9 cellular contexts compared by ENCODE assay signal in the genomic region with DNA sequence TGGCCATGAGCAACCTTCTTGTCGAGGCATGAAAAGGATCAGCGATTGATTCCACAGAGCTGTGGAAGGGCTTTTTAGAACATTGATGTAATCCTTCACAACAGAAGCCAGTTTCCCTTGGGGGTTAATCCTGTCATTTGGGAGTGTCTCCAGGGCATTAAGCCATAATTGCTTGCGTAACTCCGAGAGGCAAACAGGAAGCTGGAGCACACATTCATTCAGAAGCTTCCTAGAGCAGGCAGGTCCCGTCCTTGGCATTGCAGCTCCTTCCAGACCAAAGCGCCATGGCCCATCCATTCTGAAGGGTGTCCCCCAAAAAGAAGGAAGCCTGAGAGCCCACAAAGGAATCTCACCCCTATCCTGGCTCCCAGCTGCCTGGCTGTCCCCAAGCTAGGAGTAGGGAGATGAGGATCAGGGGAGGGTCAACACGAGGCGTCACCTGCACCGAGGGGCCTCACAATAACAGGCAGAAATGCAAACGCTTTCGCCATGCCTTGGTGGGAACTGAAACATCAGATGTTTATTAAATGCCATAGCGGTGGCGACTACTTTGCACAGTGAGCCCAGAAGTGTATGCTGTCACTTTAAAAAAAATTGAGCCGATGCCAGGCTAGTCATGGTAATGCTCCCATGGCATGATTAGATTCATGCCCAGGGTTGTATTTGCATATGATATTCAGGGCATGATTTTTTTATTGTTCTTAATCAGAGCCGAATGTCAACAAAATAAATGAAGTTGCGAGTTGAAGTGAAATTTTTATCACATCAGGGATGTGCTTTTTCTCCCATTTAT.
DNase-seq lines count a peak whose midpoint lies in the region; ATAC-seq, FAIRE-seq and TF ChIP-seq lines count a peak whose summit lies in the region.
"Had no signal": no experiment of that assay in that cellular context is flagged by ENCODE, and none has a peak within 500 bp of the region (broad histone marks: within the 10 kb centered on the region; RNA-seq: fewer than 3 reads in every experiment).

No MANE protein-coding gene starts in this region.

- H3K36me3 ChIP-seq in H1 (ENCODE audit: control insufficient read depth in 2 of 4, insufficient read depth in 4 of 4, low read length in 3 of 4) (no peaks in the 10 kb centered on the region), pancreas (no peaks in the 10 kb centered on the region), SK-N-SH (replicated peaks in 1 of 2; ENCODE audit: control insufficient read depth in 1 of 2, insufficient read depth in 2 of 2, low read length in 1 of 2) (no peaks in the 10 kb centered on the region), ovary (no peaks in the 10 kb centered on the region)

- H3K9ac ChIP-seq in H1 (replicated peaks in 1 of 4; ENCODE audit: extremely low read depth in 1 of 4, low read depth in 3 of 4, low read length in 3 of 4) (no peak overlapping the region), SK-N-SH (no peak overlapping the region)

- POLR2A ChIA-PET in H1 (lab: Charles Lee; ENCODE audit: partially characterized antibody), result no interaction called here
- POLR2A ChIA-PET in SK-N-SH (lab: Yijun Ruan, JAX), result no interaction called here

- H2AFZ ChIP-seq in H1 (ENCODE audit: low read length) (no peak overlapping the region), SK-N-SH (ENCODE audit: low read depth) (no peak overlapping the region)

- H3K56ac ChIP-seq in H1 (replicated peaks; ENCODE audit: insufficient read length, low read depth, low read length), result no peak overlapping the region

- no peaks in the 10 kb centered on the region for H3K9me2 ChIP-seq in SK-N-SH

- H4K20me1 ChIP-seq in H1 (replicated peaks in 1 of 2; ENCODE audit: control insufficient read depth in 1 of 2, insufficient read depth in 2 of 2, low read length in 2 of 2) (no peaks in the 10 kb centered on the region), SK-N-SH (ENCODE audit: insufficient read depth) (no peaks in the 10 kb centered on the region)

- no peak overlapping the region for H3K4ac ChIP-seq in H1 (replicated peaks; ENCODE audit: insufficient read length, low read depth, low read length)

- no peak overlapping the region for H2BK120ac ChIP-seq in H1 (replicated peaks; ENCODE audit: low read depth, low read length)

- H3K23me2 ChIP-seq in H1 (ENCODE audit: low read depth, low read length), result no peaks in the 10 kb centered on the region

- no peaks in the 10 kb centered on the region for H3K79me1 ChIP-seq in H1 (ENCODE audit: low read depth, low read length)

- TF ChIP-seq EP300 in H1 (IDR thresholded peaks at IDR 0.05; ENCODE audit: borderline replicate concordance in 1 of 2, low read depth in 2 of 2, low read length in 2 of 2), result no peak
- no peak for TF ChIP-seq EP300 in SK-N-SH (IDR thresholded peaks at IDR 0.05; ENCODE audit: borderline replicate concordance in 1 of 2, low read depth in 1 of 2, low read length in 1 of 2)
- no peak for TF ChIP-seq EP300 in ovary (IDR thresholded peaks at IDR 0.05)

- no peak overlapping the region for H4K91ac ChIP-seq in H1 (replicated peaks; ENCODE audit: insufficient read length, low read length)

- no peak for TF ChIP-seq CTCF in H1 (IDR thresholded peaks at IDR 0.05; ENCODE audit: control extremely low read depth in 1 of 3, insufficient read depth in 1 of 3, low read depth in 1 of 3, low read length in 3 of 3)
- TF ChIP-seq CTCF in pancreas (IDR thresholded peaks at IDR 0.05), result no peak
- TF ChIP-seq CTCF in SK-N-SH (IDR thresholded peaks at IDR 0.05), result no peak
- no peak for TF ChIP-seq CTCF in ovary (IDR thresholded peaks at IDR 0.05)

- H3K18ac ChIP-seq in H1 (ENCODE audit: extremely low read depth, low read length), result no peak overlapping the region

- CTCF ChIA-PET in H1 (lab: Charles Lee; ENCODE audit: partially characterized antibody), result interaction anchor here (0.6 to 1.5 kb wide), 2 partner anchors 282 to 367 kb away, joined by 3 read pairs; no protein-coding TSS in a partner anchor
- CTCF ChIA-PET in SK-N-SH (lab: Yijun Ruan, JAX), result interaction anchor here (1.6 kb wide), 1 partner anchor 14 kb away, joined by 3 read pairs; no protein-coding TSS in a partner anchor

- no peak overlapping the region for H3K4me3 ChIP-seq in H1 (ENCODE audit: extremely low read depth in 1 of 4, insufficient read depth in 2 of 4, low read depth in 3 of 4, low read length in 4 of 4)
- H3K4me3 ChIP-seq in pancreas, result peak overlapping the region in 2 of 4 donors; percentile 31 to 32
- no peak overlapping the region for H3K4me3 ChIP-seq in SK-N-SH (ENCODE audit: low read depth in 2 of 2, low read length in 1 of 2)
- no peak overlapping the region for H3K4me3 ChIP-seq in ovary

- H4K5ac ChIP-seq in H1 (ENCODE audit: insufficient read length, low read depth, low read length), result no peak overlapping the region

- H3K4me2 ChIP-seq in H1 (ENCODE audit: insufficient read depth in 1 of 2, low read depth in 2 of 2, low read length in 2 of 2), result no peak overlapping the region
- H3K4me2 ChIP-seq in SK-N-SH, result no peak overlapping the region

- H2BK15ac ChIP-seq in H1 (ENCODE audit: low read length), result no peak overlapping the region

- no peaks in the 10 kb centered on the region for H3F3A ChIP-seq in SK-N-SH (replicated peaks; ENCODE audit: insufficient read depth)

- FAIRE-seq in H1 (lab: Jason Lieb, UNC) (no peak), pancreas (lab: Jason Lieb, UNC) (no peak)

- no peak overlapping the region for H4K8ac ChIP-seq in H1 (ENCODE audit: extremely low read depth, insufficient read depth, low read length)

- TF ChIP-seq RAD21 in H1 (IDR thresholded peaks at IDR 0.05 in 1 of 2, conservative IDR thresholded peaks at IDR 0.05 in 1 of 2; ENCODE audit: low read depth in 2 of 2, low read length in 2 of 2) (no peak), SK-N-SH (IDR thresholded peaks at IDR 0.05; ENCODE audit: low read length) (no peak)

- no peaks in the 10 kb centered on the region for H3K79me2 ChIP-seq in H1 (ENCODE audit: control insufficient read depth in 1 of 2, insufficient read depth in 2 of 2, low read length in 2 of 2)
- H3K79me2 ChIP-seq in SK-N-SH (ENCODE audit: insufficient read depth), result no peaks in the 10 kb centered on the region

- TF ChIP-seq POLR2A in H1 (IDR thresholded peaks at IDR 0.05; ENCODE audit: control extremely low read depth in 1 of 2, low read depth in 2 of 2, low read length in 2 of 2) (no peak), ovary (IDR thresholded peaks at IDR 0.05) (no peak)

- no peak overlapping the region for H2AK5ac ChIP-seq in H1 (ENCODE audit: low read depth, low read length)

- DNase-seq in GM04504 (ENCODE audit: low read depth), result peak; percentile 0
- DNase-seq in NCI-H2029 treated with DMSO at 0.1 percent for 48 hours (lab: John Stamatoyannopoulos, UW), result peak; percentile 33
- DNase-seq in H1 (ENCODE audit: low read depth in 1 of 2, low spot score in 2 of 2), result no peak
- DNase-seq in pancreas, result peak in 5 of 6 donors; percentile 57 to 87 (median 68)
- DNase-seq in SK-N-SH, result no peak
- DNase-seq in HuH-7.5 (ENCODE audit: low spot score), result no peak
- DNase-seq in ovary, result no peak
- DNase-seq: GDM1 had no signal

- H3K14ac ChIP-seq in H1 (ENCODE audit: insufficient read length), result no peak overlapping the region

- H3K27ac ChIP-seq in H1 (ENCODE audit: low read depth, low read length) (no peak overlapping the region), pancreas (peak overlapping the region; percentile 42 to 70 (median 64)), SK-N-SH (ENCODE audit: low read depth in 2 of 2, low read length in 1 of 2) (no peak overlapping the region), ovary (no peak overlapping the region)

- no peak overlapping the region for H2BK20ac ChIP-seq in H1 (ENCODE audit: low read length)

- WGBS in H1 (ENCODE audit: extremely low coverage in 1 of 2, insufficient coverage in 1 of 2, insufficient read length in 1 of 2, insufficient replicate concordance in 2 of 2, low coverage in 1 of 2, low lambda C conversion rate in 2 of 2, missing lambda C conversion rate in 1 of 2), 2 experiments, result 92% methylated on average over 16 of the region's 16 CpGs; no CpG with 5 or more reads in 1 of the 2 experiments
- 23 to 26% methylated on average over 16 of the region's 16 CpGs for WGBS in pancreas, 2 donors
- WGBS in SK-N-SH (ENCODE audit: low lambda C conversion rate), result 46% methylated on average over 13 of the region's 16 CpGs
- WGBS in ovary, 3 donors, result 73 to 76% (median 74%) methylated on average over 16 of the region's 16 CpGs

- no peak overlapping the region for H2BK12ac ChIP-seq in H1 (ENCODE audit: low read depth, low read length)

- no peak overlapping the region for H3K23ac ChIP-seq in H1 (ENCODE audit: insufficient read length)

- ATAC-seq in pancreas (peak; percentile 89 to 96 (median 94)), GM18517 (IDR thresholded peaks at IDR 0.05; ENCODE audit: unreplicated experiment) (no peak)

- H3K27me3 ChIP-seq in H1 (replicated peaks in 1 of 4; ENCODE audit: control insufficient read depth in 3 of 4, extremely low read depth in 1 of 4, insufficient read depth in 3 of 4, low read length in 3 of 4) (no peaks in the 10 kb centered on the region; a peak in 1 of 7 replicates), pancreas (no peaks in the 10 kb centered on the region), SK-N-SH (ENCODE audit: insufficient read depth) (no peaks in the 10 kb centered on the region), ovary (no peaks in the 10 kb centered on the region)

- no peak overlapping the region for H2BK5ac ChIP-seq in H1 (ENCODE audit: low read depth, low read length)

- intact Hi-C loops in pancreas (cut with DNase I), result no loop called here
- intact Hi-C loops in ovary (cut with DNase I), result no loop called here

- H3K4me1 ChIP-seq in H1 (replicated peaks in 1 of 4; ENCODE audit: control insufficient read depth in 3 of 4, insufficient read depth in 4 of 4, low read length in 3 of 4) (peaks cover 0 to 5% (median 2%) of the 10 kb centered on the region in 4 experiments; a peak in 3 of 7 replicates), pancreas (peaks cover 11 to 20% (median 17%) of the 10 kb centered on the region in 3 donors), SK-N-SH (ENCODE audit: control insufficient read depth in 1 of 2, insufficient read depth in 2 of 2, low read depth in 1 of 2, low read length in 1 of 2) (no peaks in the 10 kb centered on the region; a peak in 1 of 4 replicates), ovary (ENCODE audit: insufficient read depth) (peaks cover 5% of the 10 kb centered on the region)

- H3K9me3 ChIP-seq in H1 (ENCODE audit: insufficient read depth in 2 of 2, low read depth in 1 of 2, low read length in 1 of 2), result no peaks in the 10 kb centered on the region
- no peaks in the 10 kb centered on the region for H3K9me3 ChIP-seq in pancreas
- H3K9me3 ChIP-seq in SK-N-SH, result no peaks in the 10 kb centered on the region
- no peaks in the 10 kb centered on the region for H3K9me3 ChIP-seq in ovary

TF ChIP-seq in H1, 55 proteins besides CTCF, POLR2A, EP300 and RAD21 (continues in another document):
- TF ChIP-seq SUZ12 (IDR thresholded peaks at IDR 0.05; ENCODE audit: low read length) (no peak), CEBPB (IDR thresholded peaks at IDR 0.05; ENCODE audit: low read depth, low read length) (0 out of 2 replicates have a peak, but pooled peaks have one; percentile 35), SRF (IDR thresholded peaks at IDR 0.05; ENCODE audit: low read depth, low read length) (no peak)

TF ChIP-seq in SK-N-SH, 30 proteins besides CTCF, POLR2A, EP300 and RAD21 (continues in another document):
- no peak for TF ChIP-seq FOXM1 (IDR thresholded peaks at IDR 0.05; ENCODE audit: low read depth)

Comparison
In these comparisons a context has a peak if more than half of its experiments do, and no peak if none do; other contexts are left out.
1. DNase-seq: peak in GM04504 (single experiment), NCI-H2029 treated with DMSO at 0.1 percent for 48 hours (single experiment) and pancreas (5 of 6); none in H1 (0 of 2), SK-N-SH (single experiment), HuH-7.5 (single experiment) and ovary (0 of 5).
2. H3K27ac ChIP-seq: peak in pancreas (4 of 4); none in H1 (single experiment), SK-N-SH (0 of 2) and ovary (0 of 2).